ENCODE assay signal across 16 cellular contexts in genomic region chr10:22366771-22367170, GRCh38. TPM values are rescaled to one million over a fixed set of nuclear protein-coding genes. Genes with fewer than 3 reads are reported as not detected.
"Had no signal": no experiment of that assay in that cellular context is flagged by ENCODE, and none has a peak within 500 bp of the region (broad histone marks: within the 10 kb centered on the region; RNA-seq: fewer than 3 reads in every experiment).

No MANE protein-coding gene starts in this region.

- H3K27ac Mint-ChIP-seq: endodermal cell, nephron had no signal

- H3K4me1 Mint-ChIP-seq: endodermal cell had no signal

- ATAC-seq: left ventricle myocardium superior, upper lobe of right lung had no signal

- H3K36me3 Mint-ChIP-seq: activated naive CD4-positive, alpha-beta T cell treated with anti-CD3 and anti-CD28 coated beads, Interleukin-2, amount 10 ng/mL, durations not matched to agents 7 days and 5 days had no signal

- H3K27me3 Mint-ChIP-seq: activated naive CD4-positive, alpha-beta T cell treated with anti-CD3 and anti-CD28 coated beads, Interleukin-2, amount 10 ng/mL, durations not matched to agents 7 days and 5 days had no signal

- DNase-seq: activated CD4-positive, alpha-beta T cell treated with anti-CD3 and anti-CD28 coated beads for 4 hours; activated naive CD4-positive, alpha-beta T cell treated with anti-CD3 and anti-CD28 coated beads, Interleukin-2, amount 10 ng/mL, durations not matched to agents 7 days and 5 days; activated T-cell treated with anti-CD3 and anti-CD28 coated beads, Interleukin-2, amount 50 U/mL, for 48 hours; aorta; endodermal cell; erythroblast; left ventricle myocardium superior; mesendoderm; stimulated activated CD4-positive, alpha-beta T cell treated with anti-CD3 and anti-CD28 coated beads, Interleukin-2, amount 100 ng/mL, for 48 hours; stimulated activated naive CD4-positive, alpha-beta T cell treated with Interleukin-2 at 50 U/mL for 16 hours; testis; upper lobe of right lung had no signal

- H3K4me3 Mint-ChIP-seq: activated naive CD4-positive, alpha-beta T cell treated with anti-CD3 and anti-CD28 coated beads, Interleukin-2, amount 10 ng/mL, durations not matched to agents 7 days and 5 days; endodermal cell; nephron had no signal

- H3K9me3 Mint-ChIP-seq: activated naive CD4-positive, alpha-beta T cell treated with anti-CD3 and anti-CD28 coated beads, Interleukin-2, amount 10 ng/mL, durations not matched to agents 7 days and 5 days; endodermal cell; nephron had no signal

RNA-seq across cellular contexts. Expression of gene SPAG6, which starts 21.5 kb away (rescaled TPM):
- total RNA-seq: chondrocyte, dermis microvascular lymphatic vessel endothelial cell, left ventricle myocardium superior, osteocyte, upper lobe of right lung had no signal
